ENCODE assay signal across 17 cellular contexts in genomic region chr12:97940105-97940504, GRCh38.
DNase-seq lines count a peak whose midpoint lies in the region; ATAC-seq, FAIRE-seq and TF ChIP-seq lines count a peak whose summit lies in the region.
"Had no signal": no experiment of that assay in that cellular context is flagged by ENCODE, and none has a peak within 500 bp of the region (broad histone marks: within the 10 kb centered on the region; RNA-seq: fewer than 3 reads in every experiment).

No MANE protein-coding gene starts in this region.

- DNase-seq in A549 (ENCODE audit: low read depth in 1 of 2, low spot score in 1 of 2) (no peak), epithelial cell of prostate (ENCODE audit: low read depth, low spot score) (no peak), neuronal stem cell (ENCODE audit: low spot score) (no peak), NCI-H2227 treated with DMSO at 0.1 percent for 48 hours (lab: John Stamatoyannopoulos, UW) (no peak), GM19240 (ENCODE audit: insufficient read length, low spot score) (no peak)
- DNase-seq: BE2C; CD4-positive, alpha-beta memory T cell; DND-41; GDM1; GM23248; H7 had no signal

- H3K4me1 ChIP-seq in A549 (no peaks in the 10 kb centered on the region), HUES6 (ENCODE audit: control insufficient read depth, insufficient read depth, low read length) (peaks cover 5% of the 10 kb centered on the region), neuronal stem cell (ENCODE audit: control insufficient read depth in 2 of 2, insufficient read depth in 1 of 2, low read depth in 1 of 2, low read length in 2 of 2) (peaks cover 0 to 5% of the 10 kb centered on the region in 2 donors)
- H3K4me1 ChIP-seq: BE2C had no signal

- no peak overlapping the region for H4K91ac ChIP-seq in neuronal stem cell (ENCODE audit: low read depth, low read length, poor library complexity)

- CTCF ChIA-PET in A549 (lab: Yijun Ruan, JAX): no interaction called here

- no peak for TF ChIP-seq EP300 in A549 (IDR thresholded peaks at IDR 0.05)

- H3K9me3 ChIP-seq in A549: no peaks in the 10 kb centered on the region
- H3K9me3 ChIP-seq in HUES6 (ENCODE audit: control insufficient read depth, insufficient read depth, low read depth, low read length): no peaks in the 10 kb centered on the region
- peaks cover 0 to 2% of the 10 kb centered on the region in 2 donors for H3K9me3 ChIP-seq in neuronal stem cell (replicated peaks in 1 of 2; ENCODE audit: control insufficient read depth in 2 of 2, insufficient read depth in 1 of 2, low read depth in 1 of 2, low read length in 2 of 2)
- H3K9me3 ChIP-seq: BE2C had no signal

- H3K4ac ChIP-seq in neuronal stem cell (ENCODE audit: low read length): no peak overlapping the region

- WGBS in A549 (ENCODE audit: missing lambda C conversion rate): 9% methylated on average over 1 of the region's 1 CpG
- no CpG with 5 or more reads among the region's 1 CpG for WGBS in neuronal stem cell (ENCODE audit: extremely low coverage in 2 of 2, insufficient read length in 2 of 2, insufficient replicate concordance in 1 of 2), 2 donors

- H3K27me3 ChIP-seq in HUES6 (ENCODE audit: control insufficient read depth, insufficient read depth, low read length) (no peaks in the 10 kb centered on the region), neuronal stem cell (ENCODE audit: control insufficient read depth in 3 of 3, insufficient read depth in 3 of 3, low read depth in 1 of 3, low read length in 3 of 3) (no peaks in the 10 kb centered on the region)
- H3K27me3 ChIP-seq: BE2C had no signal

- H2AFZ ChIP-seq in neuronal stem cell (ENCODE audit: low read length): no peak overlapping the region
- H2AFZ ChIP-seq: GM23248 had no signal

- H3K4me3 ChIP-seq in A549: no peak overlapping the region
- H3K4me3 ChIP-seq in HUES6 (ENCODE audit: low read depth, low read length): no peak overlapping the region
- H3K4me3 ChIP-seq in neuronal stem cell (ENCODE audit: low read length in 2 of 2): no peak overlapping the region
- H3K4me3 ChIP-seq: GM23248 had no signal

- H3K14ac ChIP-seq in neuronal stem cell (ENCODE audit: low read length): no peak overlapping the region

- no peak for FAIRE-seq in A549 (lab: Jason Lieb, UNC)
- FAIRE-seq: GM12892 had no signal

- no peak for TF ChIP-seq RAD21 in A549 (conservative IDR thresholded peaks at IDR 0.05 in 1 of 2, IDR thresholded peaks at IDR 0.05 in 1 of 2)

- POLR2A ChIA-PET in A549 (lab: Yijun Ruan, JAX): no interaction called here

- H3K23ac ChIP-seq in neuronal stem cell (ENCODE audit: low read depth, low read length, poor library complexity): no peak overlapping the region

- H2BK15ac ChIP-seq in neuronal stem cell (ENCODE audit: low read length): no peak overlapping the region

- ATAC-seq in A549: no peak
- ATAC-seq in GM21423 (IDR thresholded peaks at IDR 0.05; ENCODE audit: unreplicated experiment): no peak
- no peak for ATAC-seq in GM18498 (IDR thresholded peaks at IDR 0.05; ENCODE audit: unreplicated experiment)

- H3K36me3 ChIP-seq in HUES6 (ENCODE audit: control insufficient read depth, insufficient read depth, low read length): no peaks in the 10 kb centered on the region
- H3K36me3 ChIP-seq in neuronal stem cell (replicated peaks in 1 of 2; ENCODE audit: control insufficient read depth in 2 of 2, insufficient read depth in 2 of 2, low read length in 2 of 2): no peaks in the 10 kb centered on the region
- H3K36me3 ChIP-seq: BE2C had no signal

- no peaks in the 10 kb centered on the region for H3K79me1 ChIP-seq in neuronal stem cell (ENCODE audit: low read depth, low read length)

- H3K4me2 ChIP-seq in A549 (no peak overlapping the region), neuronal stem cell (ENCODE audit: insufficient read depth, low read length, poor library complexity, severe bottlenecking) (no peak overlapping the region)

- no peak for TF ChIP-seq CTCF in A549 (IDR thresholded peaks at IDR 0.05)

- TF ChIP-seq POLR2A in A549 (IDR thresholded peaks at IDR 0.05; ENCODE audit: low read length): no peak

- H3K27ac ChIP-seq in A549 (no peak overlapping the region), HUES6 (ENCODE audit: low read depth, low read length) (peak overlapping the region; percentile 37; the same call in 1 of the 2 replicates), epithelial cell of prostate (peak overlapping the region; percentile 18), neuronal stem cell (replicated peaks; ENCODE audit: low read length) (peak overlapping the region; percentile 33)
- H3K27ac ChIP-seq: C4-2B, GM23248, HL-60 had no signal

- H2BK120ac ChIP-seq in neuronal stem cell (ENCODE audit: low read depth, low read length): no peak overlapping the region

- no peak overlapping the region for H3K9ac ChIP-seq in HUES6 (ENCODE audit: low read length)
- H3K9ac ChIP-seq in neuronal stem cell (ENCODE audit: low read depth, low read length, poor library complexity): no peak overlapping the region
- H3K9ac ChIP-seq: GM23248 had no signal

- H2AK5ac ChIP-seq in neuronal stem cell (ENCODE audit: low read depth, low read length): no peak overlapping the region

- no peak overlapping the region for H3K18ac ChIP-seq in neuronal stem cell (ENCODE audit: low read length)

- H2BK5ac ChIP-seq in neuronal stem cell (ENCODE audit: low read length): no peak overlapping the region

- H2BK12ac ChIP-seq in neuronal stem cell (ENCODE audit: low read length): no peak overlapping the region

- H4K8ac ChIP-seq in neuronal stem cell (ENCODE audit: low read depth, low read length): no peak overlapping the region

TF ChIP-seq in A549, 52 proteins besides CTCF, POLR2A, EP300 and RAD21:
- TF ChIP-seq RARB (CRISPR knock-in tag; IDR thresholded peaks at IDR 0.05): no peak
- TF ChIP-seq, protein P1, sequence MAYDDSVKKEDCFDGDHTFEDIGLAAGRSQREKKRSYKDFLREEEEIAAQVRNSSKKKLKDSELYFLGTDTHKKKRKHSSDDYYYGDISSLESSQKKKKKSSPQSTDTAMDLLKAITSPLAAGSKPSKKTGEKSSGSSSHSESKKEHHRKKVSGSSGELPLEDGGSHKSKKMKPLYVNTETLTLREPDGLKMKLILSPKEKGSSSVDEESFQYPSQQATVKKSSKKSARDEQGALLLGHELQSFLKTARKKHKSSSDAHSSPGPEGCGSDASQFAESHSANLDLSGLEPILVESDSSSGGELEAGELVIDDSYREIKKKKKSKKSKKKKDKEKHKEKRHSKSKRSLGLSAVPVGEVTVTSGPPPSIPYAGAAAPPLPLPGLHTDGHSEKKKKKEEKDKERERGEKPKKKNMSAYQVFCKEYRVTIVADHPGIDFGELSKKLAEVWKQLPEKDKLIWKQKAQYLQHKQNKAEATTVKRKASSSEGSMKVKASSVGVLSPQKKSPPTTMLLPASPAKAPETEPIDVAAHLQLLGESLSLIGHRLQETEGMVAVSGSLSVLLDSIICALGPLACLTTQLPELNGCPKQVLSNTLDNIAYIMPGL (CRISPR knock-in tag; IDR thresholded peaks at IDR 0.05; ENCODE audit: borderline replicate concordance): no peak
- no peak for TF ChIP-seq KDM1A (IDR thresholded peaks at IDR 0.05; ENCODE audit: low read depth)
- TF ChIP-seq PHF8 (IDR thresholded peaks at IDR 0.05; ENCODE audit: borderline replicate concordance, low read depth): no peak
- TF ChIP-seq CHD4 (IDR thresholded peaks at IDR 0.05; ENCODE audit: borderline replicate concordance): no peak
- no peak for TF ChIP-seq JUN (IDR thresholded peaks at IDR 0.05)
- TF ChIP-seq CHD2 (IDR thresholded peaks at IDR 0.05; ENCODE audit: low read length, partially characterized antibody): no peak
- TF ChIP-seq MAFK (IDR thresholded peaks at IDR 0.05; ENCODE audit: partially characterized antibody): peak; percentile 69
- TF ChIP-seq JUNB (IDR thresholded peaks at IDR 0.05): no peak

Comparison
In these comparisons a context has a peak if more than half of its experiments do, and no peak if none do; other contexts are left out.
1. H3K27ac ChIP-seq: peak in HUES6 (single experiment), epithelial cell of prostate (single experiment) and neuronal stem cell (single experiment); none in A549 (0 of 2).